ENCODE assay signal across 19 cellular contexts in the genomic region with DNA sequence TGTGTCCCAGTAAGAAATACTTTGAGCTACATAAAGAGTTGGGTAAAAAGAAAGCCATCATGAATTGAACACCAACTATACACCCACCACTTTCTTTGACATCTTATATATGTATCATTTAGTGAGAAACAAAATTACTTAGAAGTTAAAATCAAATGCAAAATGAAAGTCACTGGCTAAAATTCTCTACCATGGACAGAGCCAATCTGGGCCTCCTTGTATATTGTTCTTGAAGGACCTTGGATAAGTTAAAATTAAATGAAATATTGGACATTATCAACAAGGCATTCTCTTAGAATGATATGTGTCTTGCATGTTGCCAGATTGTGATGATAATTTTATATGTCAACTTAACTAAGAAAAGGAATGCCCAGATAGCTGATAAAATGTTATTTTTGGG.
DNase-seq lines count a peak whose midpoint lies in the region; ATAC-seq, FAIRE-seq and TF ChIP-seq lines count a peak whose summit lies in the region.
"Had no signal": no experiment of that assay in that cellular context is flagged by ENCODE, and none has a peak within 500 bp of the region (broad histone marks: within the 10 kb centered on the region; RNA-seq: fewer than 3 reads in every experiment).

No MANE protein-coding gene starts in this region.

- FAIRE-seq in HepG2 (lab: Jason Lieb, UNC) (no peak), GM12878 (lab: Jason Lieb, UNC) (no peak)
- FAIRE-seq: GM12892, GM19239, H54 had no signal

- DNase-seq in HepG2 (ENCODE audit: low spot score) (no peak), GM12878 (ENCODE audit: low read depth, low spot score) (no peak), head of caudate nucleus (no peak)
- no peak for DNase-seq in stimulated activated naive CD4-positive, alpha-beta T cell treated with Interleukin-2 at 50 U/mL for 16 hours (lab: John Stamatoyannopoulos, UW)
- DNase-seq: C1 segment of cervical spinal cord; Calu3; CD4-positive, alpha-beta memory T cell; COR-L47; DMS53; DMS79 treated with DMSO at 0.1 percent for 48 hours; GF-D8; GOT3 had no signal

- H3K27me3 ChIP-seq in liver (ENCODE audit: control insufficient read depth in 4 of 4, insufficient read depth in 4 of 4, low read length in 3 of 4) (no peaks in the 10 kb centered on the region), HepG2 (ENCODE audit: control insufficient read depth in 1 of 2, insufficient read depth in 2 of 2, low read length in 2 of 2) (no peaks in the 10 kb centered on the region), GM12878 (replicated peaks in 1 of 2; ENCODE audit: control insufficient read depth in 2 of 2, insufficient read depth in 2 of 2, low read length in 1 of 2) (no peaks in the 10 kb centered on the region)

- H3K27ac ChIP-seq in liver (ENCODE audit: low read depth in 1 of 2, low read length in 2 of 2) (no peak overlapping the region), HepG2 (ENCODE audit: extremely low read length, insufficient read depth, low read length) (no peak overlapping the region), GM12878 (ENCODE audit: control insufficient read depth, insufficient read depth) (no peak overlapping the region)

- H2AFZ ChIP-seq in HepG2 (ENCODE audit: low read length) (no peak overlapping the region), GM12878 (ENCODE audit: control insufficient read depth, low read depth, low read length) (no peak overlapping the region)

- no peak for TF ChIP-seq EP300 in HepG2 (IDR thresholded peaks at IDR 0.05; ENCODE audit: low read depth in 2 of 2, low read length in 2 of 2)
- TF ChIP-seq EP300 in HepG2 (CRISPR knock-in tag; IDR thresholded peaks at IDR 0.05; ENCODE audit: borderline replicate concordance) = no peak
- TF ChIP-seq EP300 in Ishikawa (IDR thresholded peaks at IDR 0.05; ENCODE audit: borderline replicate concordance) = no peak
- TF ChIP-seq EP300 in GM12878 (IDR thresholded peaks at IDR 0.05; ENCODE audit: borderline replicate concordance in 1 of 2, control insufficient read depth in 1 of 2, low read depth in 2 of 2, low read length in 2 of 2) = no peak

- TF ChIP-seq CTCF in liver (IDR thresholded peaks at IDR 0.05; ENCODE audit: low read depth, low read length, missing input control) = no peak
- TF ChIP-seq CTCF in HepG2 (CRISPR knock-in tag; IDR thresholded peaks at IDR 0.05) = no peak
- no peak for TF ChIP-seq CTCF in GM12878 (IDR thresholded peaks at IDR 0.05 in 2 of 3, conservative IDR thresholded peaks at IDR 0.05 in 1 of 3; ENCODE audit: control insufficient read depth in 2 of 3, extremely low read depth in 1 of 3, insufficient read depth in 1 of 3, low read depth in 3 of 3, low read length in 3 of 3)

- CTCF ChIA-PET in HepG2 (lab: Yijun Ruan, JAX; ENCODE audit: low intra/inter-chr PET ratio, low total read pairs) = no interaction called here
- CTCF ChIA-PET in GM12878 (lab: Yijun Ruan, JAX) = interaction anchor here (1.6 kb wide), 1 partner anchor 16 kb away, joined by 4 read pairs; no protein-coding TSS in a partner anchor

- no peaks in the 10 kb centered on the region for H3K9me3 ChIP-seq in liver (ENCODE audit: control insufficient read depth in 4 of 4, low read length in 3 of 4)
- H3K9me3 ChIP-seq in HepG2 (ENCODE audit: low read length) = peaks cover 63% of the 10 kb centered on the region
- H3K9me3 ChIP-seq in GM12878 (replicated peaks; ENCODE audit: control insufficient read depth, insufficient read depth, low read length) = no peaks in the 10 kb centered on the region
- H3K9me3 ChIP-seq: HAP-1 had no signal

- POLR2A ChIA-PET in HepG2 (lab: Yijun Ruan, JAX) (no interaction called here), GM12878 (lab: Charles Lee) (no interaction called here)

- TF ChIP-seq POLR2A in HepG2 (IDR thresholded peaks at IDR 0.05; ENCODE audit: insufficient read depth in 1 of 2, low read depth in 2 of 2, low read length in 2 of 2) (no peak), GM12878 (IDR thresholded peaks at IDR 0.05; ENCODE audit: low read depth, low read length) (no peak)

- H3K9ac ChIP-seq in liver (ENCODE audit: low read depth in 1 of 2, low read length in 2 of 2) = no peak overlapping the region
- no peak overlapping the region for H3K9ac ChIP-seq in HepG2 (ENCODE audit: insufficient read depth, low read depth, low read length)
- no peak overlapping the region for H3K9ac ChIP-seq in GM12878 (ENCODE audit: control insufficient read depth, insufficient read depth, low read length)

- H3K79me2 ChIP-seq in HepG2 (ENCODE audit: insufficient read depth, low read length) (no peaks in the 10 kb centered on the region), GM12878 (ENCODE audit: control insufficient read depth, insufficient read depth, low read length) (no peaks in the 10 kb centered on the region)

- H3K36me3 ChIP-seq in liver (ENCODE audit: control insufficient read depth in 4 of 4, insufficient read depth in 3 of 4, low read depth in 1 of 4, low read length in 3 of 4) (no peaks in the 10 kb centered on the region), HepG2 (replicated peaks in 1 of 2; ENCODE audit: control insufficient read depth in 1 of 2, insufficient read depth in 2 of 2, low read length in 2 of 2) (no peaks in the 10 kb centered on the region), GM12878 (ENCODE audit: control insufficient read depth in 2 of 2, insufficient read depth in 2 of 2, low read length in 1 of 2) (no peaks in the 10 kb centered on the region)
- H3K36me3 ChIP-seq: HAP-1 had no signal

- intact Hi-C loops in HepG2 (cut with micrococcal nuclease; ENCODE audit: unreplicated experiment) (no loop called here), GM12878 (cut with micrococcal nuclease; ENCODE audit: unreplicated experiment) (no loop called here), head of caudate nucleus (cut with DNase I) (no loop called here)

- H3K4me1 ChIP-seq in liver (ENCODE audit: control insufficient read depth in 4 of 4, insufficient read depth in 4 of 4, low read length in 3 of 4) (no peaks in the 10 kb centered on the region), HepG2 (ENCODE audit: insufficient read depth, low read length) (no peaks in the 10 kb centered on the region), GM12878 (ENCODE audit: control insufficient read depth, insufficient read depth, low read length) (no peaks in the 10 kb centered on the region)
- H3K4me1 ChIP-seq: HAP-1 had no signal

- no peaks in the 10 kb centered on the region for H4K20me1 ChIP-seq in HepG2 (ENCODE audit: insufficient read depth, low read length)
- H4K20me1 ChIP-seq in GM12878 (ENCODE audit: control insufficient read depth, insufficient read depth) = no peaks in the 10 kb centered on the region

- no peak overlapping the region for H3K4me3 ChIP-seq in liver (ENCODE audit: low read depth in 1 of 3, low read length in 3 of 3)
- no peak overlapping the region for H3K4me3 ChIP-seq in HepG2 (replicated peaks in 1 of 3; ENCODE audit: insufficient read depth in 1 of 3, low read depth in 2 of 3, low read length in 3 of 3)
- no peak overlapping the region for H3K4me3 ChIP-seq in GM12878
- H3K4me3 ChIP-seq: HAP-1 had no signal

- ATAC-seq in HepG2 (no peak), GM12878 (no peak), GM21390 (IDR thresholded peaks at IDR 0.05; ENCODE audit: unreplicated experiment) (no peak)

- no peak overlapping the region for H3K4me2 ChIP-seq in HepG2 (ENCODE audit: low read depth, low read length)
- H3K4me2 ChIP-seq in GM12878 (ENCODE audit: control insufficient read depth, insufficient read depth) = no peak overlapping the region

- TF ChIP-seq RAD21 in liver (IDR thresholded peaks at IDR 0.05) (no peak), HepG2 (CRISPR knock-in tag; IDR thresholded peaks at IDR 0.05) (no peak), Ishikawa (IDR thresholded peaks at IDR 0.05; ENCODE audit: low read depth) (no peak), GM12878 (IDR thresholded peaks at IDR 0.05; ENCODE audit: insufficient read depth, low read depth, low read length) (no peak)

- SMC1A ChIA-PET in GM12878 (lab: Charles Lee; ENCODE audit: uncharacterized antibody, unreplicated experiment) = no interaction called here

- in situ Hi-C loops in HepG2 (cut with HindIII; ENCODE audit: extremely low pct_ligation_motif_present, low pct_unique_long_range_greater_than_20kb) = no loop called here
- in situ Hi-C loops in GM12878 (cut with MboI) = no loop called here

- RAD21 ChIA-PET in GM12878 (lab: Charles Lee; ENCODE audit: unreplicated experiment) = no interaction called here

- BruUV-seq in HepG2 (replicated peaks; lab: Mats Ljungman, UMichigan) (no TSS peak), GM12878 (replicated peaks; lab: Mats Ljungman, UMichigan) (no TSS peak)

TF ChIP-seq in liver, 16 proteins besides CTCF, POLR2A, EP300 and RAD21 (continues in another document):
- TF ChIP-seq FOXA1 (IDR thresholded peaks at IDR 0.05) (no peak), EGR1 (IDR thresholded peaks at IDR 0.05; ENCODE audit: low read depth in 2 of 2) (no peak), SP1 (IDR thresholded peaks at IDR 0.05) (no peak)

TF ChIP-seq in HepG2, 621 proteins besides CTCF, POLR2A, EP300 and RAD21 (continues in another document):
- no peak for TF ChIP-seq POGZ (CRISPR knock-in tag; IDR thresholded peaks at IDR 0.05)

TF ChIP-seq in Ishikawa, 13 proteins besides CTCF, POLR2A, EP300 and RAD21 (continues in another document):
- no peak for TF ChIP-seq TAF1 (IDR thresholded peaks at IDR 0.05; ENCODE audit: low read depth)

TF ChIP-seq in GM12878, 131 proteins besides CTCF, POLR2A, EP300 and RAD21 (continues in another document):
- TF ChIP-seq, protein P1, sequence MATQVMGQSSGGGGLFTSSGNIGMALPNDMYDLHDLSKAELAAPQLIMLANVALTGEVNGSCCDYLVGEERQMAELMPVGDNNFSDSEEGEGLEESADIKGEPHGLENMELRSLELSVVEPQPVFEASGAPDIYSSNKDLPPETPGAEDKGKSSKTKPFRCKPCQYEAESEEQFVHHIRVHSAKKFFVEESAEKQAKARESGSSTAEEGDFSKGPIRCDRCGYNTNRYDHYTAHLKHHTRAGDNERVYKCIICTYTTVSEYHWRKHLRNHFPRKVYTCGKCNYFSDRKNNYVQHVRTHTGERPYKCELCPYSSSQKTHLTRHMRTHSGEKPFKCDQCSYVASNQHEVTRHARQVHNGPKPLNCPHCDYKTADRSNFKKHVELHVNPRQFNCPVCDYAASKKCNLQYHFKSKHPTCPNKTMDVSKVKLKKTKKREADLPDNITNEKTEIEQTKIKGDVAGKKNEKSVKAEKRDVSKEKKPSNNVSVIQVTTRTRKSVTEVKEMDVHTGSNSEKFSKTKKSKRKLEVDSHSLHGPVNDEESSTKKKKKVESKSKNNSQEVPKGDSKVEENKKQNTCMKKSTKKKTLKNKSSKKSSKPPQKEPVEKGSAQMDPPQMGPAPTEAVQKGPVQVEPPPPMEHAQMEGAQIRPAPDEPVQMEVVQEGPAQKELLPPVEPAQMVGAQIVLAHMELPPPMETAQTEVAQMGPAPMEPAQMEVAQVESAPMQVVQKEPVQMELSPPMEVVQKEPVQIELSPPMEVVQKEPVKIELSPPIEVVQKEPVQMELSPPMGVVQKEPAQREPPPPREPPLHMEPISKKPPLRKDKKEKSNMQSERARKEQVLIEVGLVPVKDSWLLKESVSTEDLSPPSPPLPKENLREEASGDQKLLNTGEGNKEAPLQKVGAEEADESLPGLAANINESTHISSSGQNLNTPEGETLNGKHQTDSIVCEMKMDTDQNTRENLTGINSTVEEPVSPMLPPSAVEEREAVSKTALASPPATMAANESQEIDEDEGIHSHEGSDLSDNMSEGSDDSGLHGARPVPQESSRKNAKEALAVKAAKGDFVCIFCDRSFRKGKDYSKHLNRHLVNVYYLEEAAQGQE (IDR thresholded peaks at IDR 0.05; ENCODE audit: low read depth, low read length) = peak; percentile 44; the same call in 1 of the 2 replicates
